36 cellular contexts compared by ENCODE assay signal in genomic region chr1:176056312-176056711, GRCh38.
"Had no signal": no experiment of that assay in that cellular context is flagged by ENCODE, and none has a peak within 500 bp of the region (broad histone marks: within the 10 kb centered on the region; RNA-seq: fewer than 3 reads in every experiment).

No MANE protein-coding gene starts in this region.

- H3K9me3 Mint-ChIP-seq: activated CD4-positive, alpha-beta memory T cell treated with anti-CD3 and anti-CD28 coated beads, Interleukin-2, amount 10 ng/mL, durations not matched to agents 7 days and 5 days; activated CD4-positive, alpha-beta T cell treated with anti-CD3 and anti-CD28 coated beads, Interleukin-2, amount 10 ng/mL, durations not matched to agents 7 days and 5 days; activated naive CD4-positive, alpha-beta T cell treated with anti-CD3 and anti-CD28 coated beads, Interleukin-2, amount 10 ng/mL, durations not matched to agents 7 days and 5 days; activated naive CD4-positive, alpha-beta T cell treated with anti-CD3 and anti-CD28 coated beads, Interleukin-2, amount 50 U/mL, for 24 hours; activated naive CD8-positive, alpha-beta T cell treated with anti-CD3 and anti-CD28 coated beads, Interleukin-2, amount 10 ng/mL, durations not matched to agents 7 days and 5 days; activated naive CD8-positive, alpha-beta T cell treated with anti-CD3 and anti-CD28 coated beads, Interleukin-2, amount 50 U/mL, for 24 hours; activated T-cell treated with anti-CD3 and anti-CD28 coated beads, Interleukin-2, amount 50 U/mL, for 24 hours; activated T-helper 2 cell treated with anti-CD3 and anti-CD28 coated beads, Interferon-gamma antibody, Interleukin-2, Interleukin-4, amounts not matched to agents 10 μg/mL and 5 μg/mL and 100 μg/mL, durations not matched to agents 14 hours and 24 hours and 36 hours; brain; T-cell; T-helper 2 cell treated with Interferon-gamma antibody and Interleukin-4, amounts not matched to agents 5 μg/mL and 100 μg/mL, for 36 hours; WTC11 had no signal

- H3K27me3 Mint-ChIP-seq: activated CD4-positive, alpha-beta memory T cell treated with anti-CD3 and anti-CD28 coated beads, Interleukin-2, amount 10 ng/mL, durations not matched to agents 7 days and 5 days; activated CD4-positive, alpha-beta T cell treated with anti-CD3 and anti-CD28 coated beads for 36 hours; activated CD4-positive, alpha-beta T cell treated with anti-CD3 and anti-CD28 coated beads, Interleukin-2, amount 10 ng/mL, durations not matched to agents 7 days and 5 days; activated CD8-positive, alpha-beta memory T cell treated with anti-CD3 and anti-CD28 coated beads, Interleukin-2, amount 10 ng/mL, durations not matched to agents 7 days and 5 days; activated naive CD4-positive, alpha-beta T cell treated with anti-CD3 and anti-CD28 coated beads, Interleukin-2, amount 10 ng/mL, durations not matched to agents 7 days and 5 days; activated naive CD4-positive, alpha-beta T cell treated with anti-CD3 and anti-CD28 coated beads, Interleukin-2, amount 50 U/mL, for 24 hours; activated naive CD8-positive, alpha-beta T cell; activated naive CD8-positive, alpha-beta T cell treated with anti-CD3 and anti-CD28 coated beads, Interleukin-2, amount 10 ng/mL, durations not matched to agents 7 days and 5 days; activated naive CD8-positive, alpha-beta T cell treated with anti-CD3 and anti-CD28 coated beads, Interleukin-2, amount 50 U/mL, for 24 hours; activated T-cell treated with anti-CD3 and anti-CD28 coated beads, Interleukin-2, amount 50 U/mL, for 24 hours; brain; T-cell had no signal

- H3K36me3 ChIP-seq: ascending aorta, cardiac muscle cell, WERI-Rb-1 had no signal

- H3K27ac Mint-ChIP-seq: activated CD4-positive, alpha-beta memory T cell treated with anti-CD3 and anti-CD28 coated beads, Interleukin-2, amount 10 ng/mL, durations not matched to agents 7 days and 5 days; activated CD4-positive, alpha-beta T cell treated with anti-CD3 and anti-CD28 coated beads for 36 hours; activated CD4-positive, alpha-beta T cell treated with anti-CD3 and anti-CD28 coated beads, Interleukin-2, amount 10 ng/mL, durations not matched to agents 7 days and 5 days; activated CD8-positive, alpha-beta memory T cell treated with anti-CD3 and anti-CD28 coated beads, Interleukin-2, amount 10 ng/mL, durations not matched to agents 7 days and 5 days; activated CD8-positive, alpha-beta T cell treated with anti-CD3 and anti-CD28 coated beads, Interleukin-2, amount 10 ng/mL, durations not matched to agents 7 days and 5 days; activated naive CD4-positive, alpha-beta T cell treated with anti-CD3 and anti-CD28 coated beads, Interleukin-2, amount 10 ng/mL, durations not matched to agents 7 days and 5 days; activated naive CD4-positive, alpha-beta T cell treated with anti-CD3 and anti-CD28 coated beads, Interleukin-2, amount 50 U/mL, for 24 hours; activated naive CD8-positive, alpha-beta T cell; activated naive CD8-positive, alpha-beta T cell treated with anti-CD3 and anti-CD28 coated beads, Interleukin-2, amount 10 ng/mL, durations not matched to agents 7 days and 5 days; activated naive CD8-positive, alpha-beta T cell treated with anti-CD3 and anti-CD28 coated beads, Interleukin-2, amount 50 U/mL, for 24 hours; activated T-cell treated with anti-CD3 and anti-CD28 coated beads, Interleukin-2, amount 50 U/mL, for 24 hours; activated T-helper 2 cell treated with anti-CD3 and anti-CD28 coated beads, Interferon-gamma antibody, Interleukin-2, Interleukin-4, amounts not matched to agents 10 μg/mL and 5 μg/mL and 100 μg/mL, durations not matched to agents 14 hours and 24 hours and 36 hours; brain; T-cell; T-helper 2 cell treated with Interferon-gamma antibody and Interleukin-4, amounts not matched to agents 5 μg/mL and 100 μg/mL, for 36 hours; WTC11 had no signal

- H3K4me1 Mint-ChIP-seq: activated CD4-positive, alpha-beta memory T cell treated with anti-CD3 and anti-CD28 coated beads, Interleukin-2, amount 10 ng/mL, durations not matched to agents 7 days and 5 days; activated CD8-positive, alpha-beta memory T cell treated with anti-CD3 and anti-CD28 coated beads, Interleukin-2, amount 10 ng/mL, durations not matched to agents 7 days and 5 days; activated naive CD4-positive, alpha-beta T cell treated with anti-CD3 and anti-CD28 coated beads, Interleukin-2, amount 10 ng/mL, durations not matched to agents 7 days and 5 days; activated naive CD8-positive, alpha-beta T cell treated with anti-CD3 and anti-CD28 coated beads, Interleukin-2, amount 50 U/mL, for 24 hours had no signal

- H3K4me3 ChIP-seq: ascending aorta, cardiac muscle cell had no signal

- DNase-seq: activated CD4-positive, alpha-beta memory T cell treated with anti-CD3 and anti-CD28 coated beads, Interleukin-2, amount 10 ng/mL, durations not matched to agents 7 days and 5 days; activated CD4-positive, alpha-beta T cell treated with anti-CD3 and anti-CD28 coated beads for 1 hour; activated CD4-positive, alpha-beta T cell treated with anti-CD3 and anti-CD28 coated beads for 36 hours; activated CD4-positive, alpha-beta T cell treated with anti-CD3 and anti-CD28 coated beads for 48 hours; activated CD4-positive, alpha-beta T cell treated with anti-CD3 and anti-CD28 coated beads, Interleukin-2, amount 10 ng/mL, durations not matched to agents 7 days and 5 days; activated CD4-positive, alpha-beta T cell treated with anti-CD3 and anti-CD28 coated beads, Interleukin-2, amount 50 U/mL, for 48 hours; activated CD4-positive, CD25-positive, alpha-beta regulatory T cell; activated CD8-positive, alpha-beta memory T cell treated with anti-CD3 and anti-CD28 coated beads for 24 hours; activated CD8-positive, alpha-beta memory T cell treated with anti-CD3 and anti-CD28 coated beads, Interleukin-2, amount 10 ng/mL, durations not matched to agents 7 days and 5 days; activated CD8-positive, alpha-beta memory T cell treated with anti-CD3 and anti-CD28 coated beads, Interleukin-2, amount 50 U/mL, for 48 hours; activated CD8-positive, alpha-beta T cell treated with anti-CD3 and anti-CD28 coated beads, Interleukin-2, amount 10 ng/mL, durations not matched to agents 7 days and 5 days; activated effector memory CD4-positive, alpha-beta T cell treated with Interleukin-2 at 50 U/mL for 16 hours; activated gamma-delta T cell; activated naive CD4-positive, alpha-beta T cell treated with anti-CD3 and anti-CD28 coated beads, Interleukin-2, amount 10 ng/mL, durations not matched to agents 7 days and 5 days; activated naive CD4-positive, alpha-beta T cell treated with Interleukin-2 at 50 U/mL for 16 hours; activated naive CD8-positive, alpha-beta T cell treated with anti-CD3 and anti-CD28 coated beads, Interleukin-2, amount 10 ng/mL, durations not matched to agents 7 days and 5 days; activated naive CD8-positive, alpha-beta T cell treated with anti-CD3 and anti-CD28 coated beads, Interleukin-2, amount 50 U/mL, for 24 hours; activated T-cell treated with anti-CD3 and anti-CD28 coated beads, Interleukin-2, amount 50 U/mL, for 24 hours; activated T-cell treated with anti-CD3 and anti-CD28 coated beads, Interleukin-2, amount 50 U/mL, for 48 hours; amygdala; anterior cingulate cortex; caudate nucleus; T-cell; T-helper 2 cell; T-helper 9 cell; WERI-Rb-1 had no signal

- H3K27me3 ChIP-seq: ascending aorta, cardiac muscle cell had no signal

- H3K4me3 Mint-ChIP-seq: activated CD4-positive, alpha-beta memory T cell treated with anti-CD3 and anti-CD28 coated beads, Interleukin-2, amount 10 ng/mL, durations not matched to agents 7 days and 5 days; activated CD4-positive, alpha-beta T cell treated with anti-CD3 and anti-CD28 coated beads for 36 hours; activated CD4-positive, alpha-beta T cell treated with anti-CD3 and anti-CD28 coated beads, Interleukin-2, amount 10 ng/mL, durations not matched to agents 7 days and 5 days; activated CD8-positive, alpha-beta memory T cell treated with anti-CD3 and anti-CD28 coated beads, Interleukin-2, amount 10 ng/mL, durations not matched to agents 7 days and 5 days; activated CD8-positive, alpha-beta T cell treated with anti-CD3 and anti-CD28 coated beads, Interleukin-2, amount 10 ng/mL, durations not matched to agents 7 days and 5 days; activated naive CD4-positive, alpha-beta T cell treated with anti-CD3 and anti-CD28 coated beads, Interleukin-2, amount 10 ng/mL, durations not matched to agents 7 days and 5 days; activated naive CD4-positive, alpha-beta T cell treated with anti-CD3 and anti-CD28 coated beads, Interleukin-2, amount 50 U/mL, for 24 hours; activated naive CD8-positive, alpha-beta T cell; activated naive CD8-positive, alpha-beta T cell treated with anti-CD3 and anti-CD28 coated beads, Interleukin-2, amount 10 ng/mL, durations not matched to agents 7 days and 5 days; activated naive CD8-positive, alpha-beta T cell treated with anti-CD3 and anti-CD28 coated beads, Interleukin-2, amount 50 U/mL, for 24 hours; activated T-cell treated with anti-CD3 and anti-CD28 coated beads, Interleukin-2, amount 50 U/mL, for 24 hours; brain; T-cell; T-helper 2 cell treated with Interferon-gamma antibody and Interleukin-4, amounts not matched to agents 5 μg/mL and 100 μg/mL, for 36 hours; WTC11 had no signal

- FAIRE-seq: bronchial epithelial cell had no signal

- ATAC-seq: activated CD4-positive, alpha-beta T cell treated with anti-CD3 and anti-CD28 coated beads for 36 hours; activated CD4-positive, CD25-positive, alpha-beta regulatory T cell treated with anti-CD3 and anti-CD28 coated beads, Interleukin-2, amount 50 U/mL, for 24 hours; activated CD8-positive, alpha-beta memory T cell treated with anti-CD3 and anti-CD28 coated beads, Interleukin-2, amount 10 ng/mL, durations not matched to agents 7 days and 5 days; activated CD8-positive, alpha-beta T cell treated with anti-CD3 and anti-CD28 coated beads, Interleukin-2, amount 10 ng/mL, durations not matched to agents 7 days and 5 days; activated naive CD8-positive, alpha-beta T cell treated with anti-CD3 and anti-CD28 coated beads, Interleukin-2, amount 50 U/mL, for 24 hours; T-cell; WTC11 had no signal

- H3K27ac ChIP-seq: ascending aorta, cardiac muscle cell, WERI-Rb-1 had no signal

- H3K36me3 Mint-ChIP-seq: WTC11 had no signal

- H3K4me1 ChIP-seq: ascending aorta had no signal

- H3K9me3 ChIP-seq: ascending aorta had no signal
